Comparison of ENCODE assay signal across 12 cellular contexts in genomic region chr2:30265441-30266015, GRCh38. TPM values are rescaled to one million over a fixed set of nuclear protein-coding genes. Genes with fewer than 3 reads are reported as not detected.
DNase-seq lines count a peak whose midpoint lies in the region; ATAC-seq, FAIRE-seq and TF ChIP-seq lines count a peak whose summit lies in the region.
"Had no signal": no experiment of that assay in that cellular context is flagged by ENCODE, and none has a peak within 500 bp of the region (broad histone marks: within the 10 kb centered on the region; RNA-seq: fewer than 3 reads in every experiment).

No MANE protein-coding gene starts in this region.

- H3K9me3 ChIP-seq in fibroblast of lung (ENCODE audit: control insufficient read depth, insufficient read depth, low read depth, low read length) (no peaks in the 10 kb centered on the region), stomach (no peaks in the 10 kb centered on the region)

- H2AFZ ChIP-seq in fibroblast of lung (ENCODE audit: low read length) = no peak overlapping the region

- no peak for ATAC-seq in activated CD8-positive, alpha-beta memory T cell treated with anti-CD3 and anti-CD28 coated beads, Interleukin-2, amount 10 ng/mL, durations not matched to agents 7 days and 5 days
- ATAC-seq in GM18502 (IDR thresholded peaks at IDR 0.05; ENCODE audit: poor library complexity, unreplicated experiment) = no peak

- WGBS in stomach, 5 donors = 55 to 81% (median 62%) methylated on average over 2 of the region's 2 CpGs

- no peak overlapping the region for H3K9ac ChIP-seq in fibroblast of lung (ENCODE audit: insufficient read depth, low read length)

- peaks cover 41% of the 10 kb centered on the region for H3K36me3 Mint-ChIP-seq in activated CD4-positive, alpha-beta T cell treated with anti-CD3 and anti-CD28 coated beads, Interleukin-2, amount 10 ng/mL, durations not matched to agents 24 days and 14 days (ENCODE audit: low read depth)
- peaks cover 35% of the 10 kb centered on the region for H3K36me3 Mint-ChIP-seq in activated CD8-positive, alpha-beta memory T cell treated with anti-CD3 and anti-CD28 coated beads, Interleukin-2, amount 10 ng/mL, durations not matched to agents 7 days and 5 days

- H3K4me3 ChIP-seq in fibroblast of lung (replicated peaks in 1 of 4; ENCODE audit: control extremely low read depth in 1 of 4, insufficient read depth in 1 of 4, low read depth in 3 of 4, low read length in 4 of 4) (peak overlapping the region in 1 of 4 experiments; percentile 8), stomach (no peak overlapping the region)
- H3K4me3 ChIP-seq: GM12878 had no signal

- H3K27me3 Mint-ChIP-seq in activated CD4-positive, alpha-beta T cell treated with anti-CD3 and anti-CD28 coated beads, Interleukin-2, amount 10 ng/mL, durations not matched to agents 24 days and 14 days = no peaks in the 10 kb centered on the region
- H3K27me3 Mint-ChIP-seq in activated CD8-positive, alpha-beta memory T cell treated with anti-CD3 and anti-CD28 coated beads, Interleukin-2, amount 10 ng/mL, durations not matched to agents 7 days and 5 days = no peaks in the 10 kb centered on the region

- H3K4me3 Mint-ChIP-seq in activated CD4-positive, alpha-beta T cell treated with anti-CD3 and anti-CD28 coated beads, Interleukin-2, amount 10 ng/mL, durations not matched to agents 24 days and 14 days = peak overlapping the region; percentile 90
- peak overlapping the region; percentile 75 for H3K4me3 Mint-ChIP-seq in activated CD8-positive, alpha-beta memory T cell treated with anti-CD3 and anti-CD28 coated beads, Interleukin-2, amount 10 ng/mL, durations not matched to agents 7 days and 5 days

- peaks cover 5% of the 10 kb centered on the region for H3K4me1 ChIP-seq in fibroblast of lung (ENCODE audit: control insufficient read depth, extremely low read depth, insufficient read depth, low read length)
- peaks cover 0 to 16% (median 14%) of the 10 kb centered on the region in 4 donors for H3K4me1 ChIP-seq in stomach

- TF ChIP-seq CTCF in fibroblast of lung (conservative IDR thresholded peaks at IDR 0.05 in 1 of 2, IDR thresholded peaks at IDR 0.05 in 1 of 2; ENCODE audit: low read depth in 1 of 2, low read length in 2 of 2) (no peak), stomach (IDR thresholded peaks at IDR 0.05) (no peak)

- TF ChIP-seq POLR2A in stomach (IDR thresholded peaks at IDR 0.05) = no peak

- CTCF ChIA-PET in activated CD8-positive, alpha-beta memory T cell treated with anti-CD3 and anti-CD28 coated beads, Interleukin-2, amount 10 ng/mL, durations not matched to agents 7 days and 5 days (lab: Charles Lee) = interaction anchor here (0.9 to 2.4 kb wide), 11 partner anchors 8 to 446 kb away, joined by 3 to 13 read pairs (median 4); no protein-coding TSS in a partner anchor

- H4K20me1 ChIP-seq in fibroblast of lung (ENCODE audit: control insufficient read depth, extremely low read depth, insufficient read depth, low read length) = no peaks in the 10 kb centered on the region

- H3K9me3 Mint-ChIP-seq in activated CD4-positive, alpha-beta T cell treated with anti-CD3 and anti-CD28 coated beads, Interleukin-2, amount 10 ng/mL, durations not matched to agents 24 days and 14 days = peaks cover 16% of the 10 kb centered on the region
- H3K9me3 Mint-ChIP-seq in activated CD8-positive, alpha-beta memory T cell treated with anti-CD3 and anti-CD28 coated beads, Interleukin-2, amount 10 ng/mL, durations not matched to agents 7 days and 5 days (ENCODE audit: low read depth) = peaks cover 11% of the 10 kb centered on the region

- TF ChIP-seq EP300 in stomach (IDR thresholded peaks at IDR 0.05) = no peak

- peak overlapping the region; percentile 99 for H3K27ac Mint-ChIP-seq in activated CD4-positive, alpha-beta T cell treated with anti-CD3 and anti-CD28 coated beads, Interleukin-2, amount 10 ng/mL, durations not matched to agents 24 days and 14 days
- peak overlapping the region; percentile 95 for H3K27ac Mint-ChIP-seq in activated CD8-positive, alpha-beta memory T cell treated with anti-CD3 and anti-CD28 coated beads, Interleukin-2, amount 10 ng/mL, durations not matched to agents 7 days and 5 days

- no peaks in the 10 kb centered on the region for H3K79me2 ChIP-seq in fibroblast of lung (ENCODE audit: control insufficient read depth, insufficient read depth, low read length)

- peak overlapping the region; percentile 48 for H3K4me2 ChIP-seq in fibroblast of lung (ENCODE audit: extremely low read depth, insufficient read depth, low read length)

- DNase-seq in activated CD4-positive, alpha-beta T cell treated with anti-CD3 and anti-CD28 coated beads, Interleukin-2, amount 10 ng/mL, durations not matched to agents 24 days and 14 days = no peak
- DNase-seq in activated CD4-positive, alpha-beta T cell treated with anti-CD3 and anti-CD28 coated beads for 4 hours = no peak
- no peak for DNase-seq in activated CD8-positive, alpha-beta memory T cell treated with anti-CD3 and anti-CD28 coated beads, Interleukin-2, amount 10 ng/mL, durations not matched to agents 7 days and 5 days
- DNase-seq in fibroblast of lung (ENCODE audit: low read depth in 2 of 2) (peak; percentile 66 to 71), stomach (no peak), frontal cortex (ENCODE audit: low spot score in 2 of 2) (no peak), NCI-H1092 treated with DMSO at 0.1 percent for 48 hours (lab: John Stamatoyannopoulos, UW) (no peak)
- DNase-seq: NCI-H2029, nucleus accumbens, SIG-M5 had no signal

- no peak overlapping the region for H3K27ac ChIP-seq in fibroblast of lung (ENCODE audit: insufficient read depth, low read length)
- peak overlapping the region in 3 of 5 donors; percentile 63 to 75 (median 66) for H3K27ac ChIP-seq in stomach

- intact Hi-C loops in activated CD4-positive, alpha-beta T cell treated with anti-CD3 and anti-CD28 coated beads, Interleukin-2, amount 10 ng/mL, durations not matched to agents 24 days and 14 days (cut with micrococcal nuclease) = loop anchor here (1.0 to 2.0 kb wide), 4 partner anchors 8 to 207 kb away; no protein-coding TSS in a partner anchor
- intact Hi-C loops in stomach (cut with DNase I; ENCODE audit: low total_unique reads) = no loop called here

- peaks cover 71% of the 10 kb centered on the region for H3K4me1 Mint-ChIP-seq in activated CD4-positive, alpha-beta T cell treated with anti-CD3 and anti-CD28 coated beads, Interleukin-2, amount 10 ng/mL, durations not matched to agents 24 days and 14 days
- H3K4me1 Mint-ChIP-seq in activated CD8-positive, alpha-beta memory T cell treated with anti-CD3 and anti-CD28 coated beads, Interleukin-2, amount 10 ng/mL, durations not matched to agents 7 days and 5 days = peaks cover 56% of the 10 kb centered on the region

- H3K27me3 ChIP-seq in fibroblast of lung (ENCODE audit: control insufficient read depth, insufficient read depth, low read length) = no peaks in the 10 kb centered on the region
- H3K27me3 ChIP-seq in stomach = no peaks in the 10 kb centered on the region

- no peak for FAIRE-seq in frontal cortex (lab: Jason Lieb, UNC)
- FAIRE-seq: GM12878 had no signal

- peaks cover under 1% of the 10 kb centered on the region for H3K36me3 ChIP-seq in fibroblast of lung (ENCODE audit: control insufficient read depth, insufficient read depth, low read length)
- no peaks in the 10 kb centered on the region for H3K36me3 ChIP-seq in stomach

RNA-seq across cellular contexts. Expression of gene LBH, which starts 34.2 kb away (rescaled TPM):
- 176 and 184 TPM in 2 replicates for total RNA-seq in activated CD4-positive, alpha-beta T cell treated with anti-CD3 and anti-CD28 coated beads, Interleukin-2, amount 10 ng/mL, durations not matched to agents 24 days and 14 days
- total RNA-seq in activated CD8-positive, alpha-beta memory T cell treated with anti-CD3 and anti-CD28 coated beads, Interleukin-2, amount 10 ng/mL, durations not matched to agents 7 days and 5 days = 10 to 100 TPM; 68.5 to 71.5 TPM
- 351 and 926 TPM in 2 replicates for total RNA-seq in fibroblast of lung
- polyA plus RNA-seq in fibroblast of lung = 320 and 604 TPM in 2 replicates
- polyA plus RNA-seq in fibroblast of lung (2012) = 201 and 407 TPM in 2 replicates
- 396 and 765 TPM in 2 replicates for polyA minus RNA-seq in fibroblast of lung (ENCODE audit: low replicate concordance)
- total RNA-seq in stomach = 10 to 100 TPM in 4 of 5 donors, 1 to 10 TPM in 1; 7.1 to 39.8 (median 18.5) TPM
- 10 to 100 TPM in 2 of 3 donors, 1 to 10 TPM in 1; 6.6 to 18.5 (median 15.4) TPM for polyA plus RNA-seq in stomach
- 68.9 TPM for total RNA-seq in frontal cortex

Comparison
In these comparisons a context has a peak if more than half of its experiments do, and no peak if none do; other contexts are left out.
1. DNase-seq: peak in fibroblast of lung (2 of 2); none in activated CD4-positive, alpha-beta T cell treated with anti-CD3 and anti-CD28 coated beads, Interleukin-2, amount 10 ng/mL, durations not matched to agents 24 days and 14 days (single experiment), activated CD4-positive, alpha-beta T cell treated with anti-CD3 and anti-CD28 coated beads for 4 hours (0 of 2), activated CD8-positive, alpha-beta memory T cell treated with anti-CD3 and anti-CD28 coated beads, Interleukin-2, amount 10 ng/mL, durations not matched to agents 7 days and 5 days (single experiment), stomach (single experiment), frontal cortex (0 of 2) and NCI-H1092 treated with DMSO at 0.1 percent for 48 hours (single experiment).